Comparison of ENCODE assay signal across 28 cellular contexts in the genomic region with DNA sequence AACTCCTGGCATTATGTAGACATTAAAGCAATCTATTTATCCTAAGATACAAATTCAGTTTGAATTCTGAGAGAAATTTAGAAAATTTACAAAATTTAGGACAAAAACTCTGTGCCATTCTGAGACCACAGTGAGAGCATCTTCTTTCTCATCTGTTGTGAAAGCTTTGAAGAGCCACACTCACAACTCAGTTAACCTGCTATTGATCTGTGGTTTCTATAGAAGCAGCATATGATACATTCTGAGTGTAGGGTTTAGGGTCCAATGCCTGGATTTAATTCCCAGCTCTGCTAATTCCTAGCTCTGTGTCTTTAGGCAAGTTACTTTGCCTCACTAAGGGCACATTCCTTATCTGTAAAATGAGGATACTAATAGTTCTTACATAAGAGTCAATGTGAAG.
"Had no signal": no experiment of that assay in that cellular context is flagged by ENCODE, and none has a peak within 500 bp of the region (broad histone marks: within the 10 kb centered on the region; RNA-seq: fewer than 3 reads in every experiment).

No MANE protein-coding gene starts in this region.

- H3K4me3 Mint-ChIP-seq: mesothelial cell of epicardium; naive B cell; nephron; neural crest cell; stimulated activated naive CD8-positive, alpha-beta T cell treated with anti-CD3 and anti-CD28 coated beads, Interleukin-15, Interleukin-2, amounts not matched to agents 100 ng/mL and 50 ng/mL, for 24 hours had no signal

- H3K27ac Mint-ChIP-seq: mesothelial cell of epicardium; nephron; stimulated activated naive CD8-positive, alpha-beta T cell treated with anti-CD3 and anti-CD28 coated beads, Interleukin-15, Interleukin-2, amounts not matched to agents 100 ng/mL and 50 ng/mL, for 24 hours had no signal

- ATAC-seq: left colon, left lung, pancreas, right cardiac atrium, sciatic nerve, upper lobe of right lung had no signal

- H3K9me3 Mint-ChIP-seq: mesothelial cell of epicardium; naive B cell; nephron; neural crest cell; stimulated activated naive CD8-positive, alpha-beta T cell treated with anti-CD3 and anti-CD28 coated beads, Interleukin-15, Interleukin-2, amounts not matched to agents 100 ng/mL and 50 ng/mL, for 24 hours had no signal

- DNase-seq: hippocampal formation; kidney; left colon; left lung; mesendoderm; naive B cell; nucleus accumbens; pancreas; posterior cingulate gyrus; retina; right cardiac atrium; stimulated activated CD4-positive, alpha-beta T cell treated with anti-CD3 and anti-CD28 coated beads, Interleukin-12 subunit alpha, Interleukin-12 subunit beta, amount 100 ng/mL, for 4 hours; stimulated activated CD4-positive, alpha-beta T cell treated with anti-CD3 and anti-CD28 coated beads, Interleukin-15, amount 100 ng/mL, for 24 hours; stimulated activated CD4-positive, alpha-beta T cell treated with anti-CD3 and anti-CD28 coated beads, Interleukin-2, amount 100 ng/mL, for 24 hours; stimulated activated CD4-positive, alpha-beta T cell treated with anti-CD3 and anti-CD28 coated beads, Interleukin-4, amount 100 ng/mL, for 1 hour; stimulated activated naive CD4-positive, alpha-beta T cell; tibial artery; trophoblast cell; upper lobe of right lung had no signal

- H3K27ac ChIP-seq: left lung, pancreas, prostate gland, skin epidermis, suprapubic skin, thoracic aorta, tibial artery, upper lobe of right lung had no signal

- H3K4me1 Mint-ChIP-seq: nephron, neural crest cell had no signal

- H3K27me3 Mint-ChIP-seq: naive B cell; stimulated activated naive CD8-positive, alpha-beta T cell treated with anti-CD3 and anti-CD28 coated beads, Interleukin-15, Interleukin-2, amounts not matched to agents 100 ng/mL and 50 ng/mL, for 24 hours had no signal
